In genomic region chr11:121564948-121565684, GRCh38 we compare ENCODE assay signal across 24 cellular contexts.
DNase-seq lines count a peak whose midpoint lies in the region; ATAC-seq and TF ChIP-seq lines count a peak whose summit lies in the region.
"Had no signal": no experiment of that assay in that cellular context is flagged by ENCODE, and none has a peak within 500 bp of the region (broad histone marks: within the 10 kb centered on the region; RNA-seq: fewer than 3 reads in every experiment).

No MANE protein-coding gene starts in this region.

- H3K4me1 ChIP-seq in Karpas-422 (ENCODE audit: low read length) (peaks cover 93% of the 10 kb centered on the region), liver (ENCODE audit: control insufficient read depth in 4 of 4, insufficient read depth in 4 of 4, low read length in 3 of 4) (peaks cover 8 to 44% (median 21%) of the 10 kb centered on the region in 4 donors)
- H3K4me1 ChIP-seq: body of pancreas, lower lobe of right lung, vagina had no signal

- H2AFZ ChIP-seq in Karpas-422 (ENCODE audit: low read length) (no peak overlapping the region), SU-DHL-6 (ENCODE audit: low read depth, low read length, severe bottlenecking) (no peak overlapping the region)
- H2AFZ ChIP-seq: GM23248 had no signal

- H3K9me2 ChIP-seq in Karpas-422 (replicated peaks; ENCODE audit: insufficient read depth, low read length) (no peaks in the 10 kb centered on the region), SU-DHL-6 (replicated peaks; ENCODE audit: insufficient read depth, low read length) (no peaks in the 10 kb centered on the region)

- H3K9me3 ChIP-seq in Karpas-422 (ENCODE audit: low read length) (no peaks in the 10 kb centered on the region), SU-DHL-6 (ENCODE audit: insufficient read depth, low read length) (no peaks in the 10 kb centered on the region), liver (ENCODE audit: control insufficient read depth in 4 of 4, low read length in 3 of 4) (no peaks in the 10 kb centered on the region)
- H3K9me3 ChIP-seq: body of pancreas, lower lobe of right lung, thyroid gland, vagina had no signal

- WGBS in liver = 36% methylated on average over 5 of the region's 5 CpGs

- H3K27ac ChIP-seq in Karpas-422 (ENCODE audit: low read length) = peak overlapping the region; percentile 63
- peak overlapping the region; percentile 81 for H3K27ac ChIP-seq in SU-DHL-6 (ENCODE audit: low read depth, low read length)
- peak overlapping the region; percentile 87 to 98 for H3K27ac ChIP-seq in liver (ENCODE audit: low read depth in 1 of 2, low read length in 2 of 2)
- H3K27ac ChIP-seq: body of pancreas, GM23248, lower lobe of right lung, vagina had no signal

- ATAC-seq in GM19467 (IDR thresholded peaks at IDR 0.05; ENCODE audit: unreplicated experiment) = no peak
- ATAC-seq: activated CD8-positive, alpha-beta T cell treated with anti-CD3 and anti-CD28 coated beads, Interleukin-2, amount 10 ng/mL, durations not matched to agents 7 days and 5 days; body of pancreas; natural killer cell; stimulated activated naive CD8-positive, alpha-beta T cell treated with anti-CD3 and anti-CD28 coated beads, Interleukin-15, amount 100 ng/mL, for 72 hours had no signal

- H3K4me2 ChIP-seq in Karpas-422 (ENCODE audit: low read depth, low read length, poor library complexity, severe bottlenecking) (no peak overlapping the region), SU-DHL-6 (ENCODE audit: low read depth, low read length, poor library complexity, severe bottlenecking) (no peak overlapping the region)

- H4K20me1 ChIP-seq in Karpas-422 (ENCODE audit: insufficient read depth, low read depth, low read length) = 0 out of 2 replicates have a peak, but pooled peaks cover 4% of the 10 kb centered on the region
- no peaks in the 10 kb centered on the region for H4K20me1 ChIP-seq in SU-DHL-6 (ENCODE audit: low read depth, low read length)

- no peaks in the 10 kb centered on the region for H3K27me3 ChIP-seq in Karpas-422 (ENCODE audit: low read length)
- H3K27me3 ChIP-seq in SU-DHL-6 (ENCODE audit: low read length) = no peaks in the 10 kb centered on the region
- no peaks in the 10 kb centered on the region for H3K27me3 ChIP-seq in liver (ENCODE audit: control insufficient read depth in 4 of 4, insufficient read depth in 4 of 4, low read length in 3 of 4)
- H3K27me3 ChIP-seq: body of pancreas, thyroid gland, vagina had no signal

- H3K9ac ChIP-seq in Karpas-422 (ENCODE audit: low read length) (no peak overlapping the region), SU-DHL-6 (ENCODE audit: low read length) (no peak overlapping the region), liver (ENCODE audit: low read depth in 1 of 2, low read length in 2 of 2) (peak overlapping the region; percentile 1 to 36)
- H3K9ac ChIP-seq: GM23248 had no signal

- H3K36me3 ChIP-seq in Karpas-422 (ENCODE audit: insufficient read depth, low read length) = peaks cover 29% of the 10 kb centered on the region
- H3K36me3 ChIP-seq in SU-DHL-6 (ENCODE audit: low read length) = peaks cover 59% of the 10 kb centered on the region
- peaks cover 0 to 21% (median 0%) of the 10 kb centered on the region in 4 donors for H3K36me3 ChIP-seq in liver (ENCODE audit: control insufficient read depth in 4 of 4, insufficient read depth in 3 of 4, low read depth in 1 of 4, low read length in 3 of 4)
- H3K36me3 ChIP-seq: thyroid gland had no signal

- H3F3A ChIP-seq in SU-DHL-6 (ENCODE audit: insufficient read depth) = peaks cover 53% of the 10 kb centered on the region

- TF ChIP-seq RAD21 in liver (IDR thresholded peaks at IDR 0.05) = peak; percentile 48 to 57

- DNase-seq in DMS 273 (lab: John Stamatoyannopoulos, UW; ENCODE audit: unreplicated experiment) (peak; percentile 3), DMS 273 treated with DMSO at 0.1 percent for 48 hours (lab: John Stamatoyannopoulos, UW) (no peak), Karpas-422 (no peak), HUDEP-2 (lab: John Stamatoyannopoulos, UW; ENCODE audit: unreplicated experiment in 76 of 76) (no peak), A172 (ENCODE audit: low spot score) (no peak)
- DNase-seq: 8988T; activated CD4-positive, CD25-positive, alpha-beta regulatory T cell treated with anti-CD3 and anti-CD28 coated beads, Interleukin-2, amount 50 U/mL, for 72 hours; activated CD8-positive, alpha-beta T cell treated with anti-CD3 and anti-CD28 coated beads, Interleukin-2, amount 10 ng/mL, durations not matched to agents 7 days and 5 days; activated gamma-delta T cell treated with Interleukin-2 at 50 U/mL for 16 hours; body of pancreas; GM23248; lower lobe of right lung; natural killer cell; NCI-H187 treated with DMSO at 0.1 percent for 48 hours; NCI-H2227 treated with DMSO at 0.1 percent for 48 hours; NCI-H774; RPMI8226; stimulated activated naive CD8-positive, alpha-beta T cell treated with anti-CD3 and anti-CD28 coated beads, Interleukin-15, amount 100 ng/mL, for 72 hours; T-helper 1 cell had no signal

- H3K79me2 ChIP-seq in Karpas-422 (ENCODE audit: low read length) = peaks cover 44% of the 10 kb centered on the region
- H3K79me2 ChIP-seq in SU-DHL-6 (ENCODE audit: insufficient read depth, low read length) = peaks cover 42% of the 10 kb centered on the region

- no peak for TF ChIP-seq CTCF in SU-DHL-6 (IDR thresholded peaks at IDR 0.05; ENCODE audit: insufficient read depth, low read length, poor library complexity, severe bottlenecking)
- no peak for TF ChIP-seq CTCF in liver (IDR thresholded peaks at IDR 0.05; ENCODE audit: low read depth, low read length, missing input control)

- H3K4me3 ChIP-seq in Karpas-422 (ENCODE audit: low read length) (no peak overlapping the region), SU-DHL-6 (ENCODE audit: insufficient read depth, low read length, poor library complexity, severe bottlenecking) (no peak overlapping the region), liver (ENCODE audit: low read depth in 1 of 3, low read length in 3 of 3) (no peak overlapping the region)
- H3K4me3 ChIP-seq: body of pancreas, GM23248, lower lobe of right lung, thyroid gland, vagina had no signal

TF ChIP-seq in liver, 16 proteins besides CTCF, POLR2A, EP300 and RAD21 (continues in another document):
- peak; percentile 93 for TF ChIP-seq SP1 (IDR thresholded peaks at IDR 0.05)
- peak; percentile 92 for TF ChIP-seq HNF4G (IDR thresholded peaks at IDR 0.05)
- peak; percentile 94 for TF ChIP-seq MAX (IDR thresholded peaks at IDR 0.05)
- TF ChIP-seq REST (IDR thresholded peaks at IDR 0.05) = peak; percentile 61
- TF ChIP-seq TAF1 (conservative IDR thresholded peaks at IDR 0.05) = peak; percentile 28
- TF ChIP-seq NR2F2 (IDR thresholded peaks at IDR 0.05) = peak; percentile 41
- TF ChIP-seq GABPA (IDR thresholded peaks at IDR 0.05 in 1 of 2, conservative IDR thresholded peaks at IDR 0.05 in 1 of 2) = no peak
- TF ChIP-seq RXRA (IDR thresholded peaks at IDR 0.05) = peak; percentile 91 to 97
- peak; percentile 94 for TF ChIP-seq ATF3 (IDR thresholded peaks at IDR 0.05)
- peak; percentile 57 for TF ChIP-seq YY1 (IDR thresholded peaks at IDR 0.05)
- TF ChIP-seq FOXA1 (IDR thresholded peaks at IDR 0.05) = peak; percentile 95
- TF ChIP-seq JUND (IDR thresholded peaks at IDR 0.05) = peak; percentile 88 to 95
- TF ChIP-seq HNF4A (conservative IDR thresholded peaks at IDR 0.05) = peak; percentile 99
- TF ChIP-seq, protein P1, sequence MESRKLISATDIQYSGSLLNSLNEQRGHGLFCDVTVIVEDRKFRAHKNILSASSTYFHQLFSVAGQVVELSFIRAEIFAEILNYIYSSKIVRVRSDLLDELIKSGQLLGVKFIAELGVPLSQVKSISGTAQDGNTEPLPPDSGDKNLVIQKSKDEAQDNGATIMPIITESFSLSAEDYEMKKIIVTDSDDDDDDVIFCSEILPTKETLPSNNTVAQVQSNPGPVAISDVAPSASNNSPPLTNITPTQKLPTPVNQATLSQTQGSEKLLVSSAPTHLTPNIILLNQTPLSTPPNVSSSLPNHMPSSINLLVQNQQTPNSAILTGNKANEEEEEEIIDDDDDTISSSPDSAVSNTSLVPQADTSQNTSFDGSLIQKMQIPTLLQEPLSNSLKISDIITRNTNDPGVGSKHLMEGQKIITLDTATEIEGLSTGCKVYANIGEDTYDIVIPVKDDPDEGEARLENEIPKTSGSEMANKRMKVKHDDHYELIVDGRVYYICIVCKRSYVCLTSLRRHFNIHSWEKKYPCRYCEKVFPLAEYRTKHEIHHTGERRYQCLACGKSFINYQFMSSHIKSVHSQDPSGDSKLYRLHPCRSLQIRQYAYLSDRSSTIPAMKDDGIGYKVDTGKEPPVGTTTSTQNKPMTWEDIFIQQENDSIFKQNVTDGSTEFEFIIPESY (IDR thresholded peaks at IDR 0.05) = peak; percentile 91

Comparison
In these comparisons a context has a peak if more than half of its experiments do, and no peak if none do; other contexts are left out.
1. H3K9ac ChIP-seq: peak in liver (2 of 2); none in Karpas-422 (single experiment) and SU-DHL-6 (single experiment).
2. Peak in every context shown above with its lines, with median percentiles within 50 percentile points of each other: H3K27ac ChIP-seq.